ENCODE assay signal across 16 cellular contexts in genomic region chr5:50766042-50766441, GRCh38.
"Had no signal": no experiment of that assay in that cellular context is flagged by ENCODE, and none has a peak within 500 bp of the region (broad histone marks: within the 10 kb centered on the region; RNA-seq: fewer than 3 reads in every experiment).

No MANE protein-coding gene starts in this region.

- H3K36me3 ChIP-seq: adrenal gland had no signal

- H3K27ac Mint-ChIP-seq: activated naive CD4-positive, alpha-beta T cell treated with anti-CD3 and anti-CD28 coated beads for 36 hours; activated T-helper 2 cell treated with anti-CD3 and anti-CD28 coated beads, Interferon-gamma antibody, Interleukin-2, Interleukin-4, amounts not matched to agents 10 μg/mL and 5 μg/mL and 100 μg/mL, durations not matched to agents 14 hours and 24 hours and 36 hours; mesothelial cell of epicardium; progenitor cell of endocrine pancreas had no signal

- H3K4me1 ChIP-seq: adrenal gland, breast epithelium, gastroesophageal sphincter had no signal

- H3K27ac ChIP-seq: adrenal gland, breast epithelium, gastroesophageal sphincter, heart left ventricle had no signal

- H3K4me3 Mint-ChIP-seq: activated naive CD4-positive, alpha-beta T cell treated with anti-CD3 and anti-CD28 coated beads for 36 hours; mesothelial cell of epicardium; stimulated activated naive CD8-positive, alpha-beta T cell treated with anti-CD3 and anti-CD28 coated beads, Interleukin-15, Interleukin-2, amounts not matched to agents 100 ng/mL and 50 ng/mL, for 24 hours had no signal

- H3K4me3 ChIP-seq: adrenal gland, breast epithelium, gastroesophageal sphincter, heart left ventricle had no signal

- H3K27me3 ChIP-seq: adrenal gland, breast epithelium, gastroesophageal sphincter, heart left ventricle had no signal

- ATAC-seq: gastroesophageal sphincter, heart left ventricle, left lobe of liver had no signal

- H3K27me3 Mint-ChIP-seq: progenitor cell of endocrine pancreas; stimulated activated naive CD8-positive, alpha-beta T cell treated with anti-CD3 and anti-CD28 coated beads, Interleukin-15, Interleukin-2, amounts not matched to agents 100 ng/mL and 50 ng/mL, for 24 hours had no signal

- H3K9me3 ChIP-seq: adrenal gland, breast epithelium, gastroesophageal sphincter, heart left ventricle had no signal

- DNase-seq: activated naive CD4-positive, alpha-beta T cell treated with anti-CD3 and anti-CD28 coated beads for 36 hours; activated T-cell treated with anti-CD3 and anti-CD28 coated beads for 4 hours; adrenal gland; cerebellar nuclear complex; cortex of kidney; heart left ventricle; kidney; occipital lobe; stimulated activated CD4-positive, alpha-beta T cell treated with anti-CD3 and anti-CD28 coated beads, Interleukin-2, amount 100 ng/mL, for 24 hours had no signal

- H3K9me3 Mint-ChIP-seq: activated naive CD4-positive, alpha-beta T cell treated with anti-CD3 and anti-CD28 coated beads for 36 hours; activated T-helper 2 cell treated with anti-CD3 and anti-CD28 coated beads, Interferon-gamma antibody, Interleukin-2, Interleukin-4, amounts not matched to agents 10 μg/mL and 5 μg/mL and 100 μg/mL, durations not matched to agents 14 hours and 24 hours and 36 hours; mesothelial cell of epicardium; stimulated activated naive CD8-positive, alpha-beta T cell treated with anti-CD3 and anti-CD28 coated beads, Interleukin-15, Interleukin-2, amounts not matched to agents 100 ng/mL and 50 ng/mL, for 24 hours had no signal
